In the genomic region with DNA sequence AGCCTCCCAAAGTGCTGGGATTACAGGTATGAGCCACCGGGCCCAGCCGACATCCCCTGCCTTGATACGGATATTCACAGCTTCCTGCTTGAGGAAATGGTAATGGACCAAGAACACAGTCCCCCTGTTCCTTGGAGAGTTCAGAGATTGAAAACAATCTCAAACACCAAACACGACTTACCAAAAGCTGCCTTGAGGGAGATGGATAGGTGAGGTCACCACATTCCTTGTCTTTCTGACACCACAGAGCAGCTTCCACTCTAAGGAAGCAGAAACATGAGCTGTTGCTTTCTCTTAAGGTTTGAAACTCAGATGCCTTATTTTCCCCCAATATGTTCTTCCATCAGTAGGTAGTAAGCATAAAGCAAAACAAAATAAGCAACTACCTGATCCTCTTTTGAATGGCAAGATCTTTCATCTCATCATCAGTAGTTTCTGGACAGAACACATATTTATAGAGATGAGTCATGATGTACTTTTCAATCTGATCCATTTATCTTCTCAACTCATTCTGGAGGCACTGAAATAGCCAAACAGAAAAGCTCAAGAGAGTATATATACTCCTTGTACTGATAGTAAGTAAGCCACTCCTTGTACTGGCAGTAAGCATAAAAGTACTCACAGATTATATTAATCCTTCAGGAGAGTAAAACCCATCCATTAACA, we compare ENCODE assay signal across 10 cellular contexts.
"Had no signal": no experiment of that assay in that cellular context is flagged by ENCODE, and none has a peak within 500 bp of the region (broad histone marks: within the 10 kb centered on the region; RNA-seq: fewer than 3 reads in every experiment).

No MANE protein-coding gene starts in this region.

- H3K9me3 ChIP-seq: stomach, testis had no signal

- H3K79me2 ChIP-seq: hepatocyte had no signal

- H3K4me3 ChIP-seq: hepatocyte, stomach, testis had no signal

- H3K27ac ChIP-seq: hepatocyte, stomach, testis had no signal

- DNase-seq: activated CD4-positive, alpha-beta T cell treated with anti-CD3 and anti-CD28 coated beads, Interleukin-2, amount 10 ng/mL, durations not matched to agents 7 days and 5 days; activated CD4-positive, CD25-positive, alpha-beta regulatory T cell; activated CD8-positive, alpha-beta memory T cell treated with anti-CD3 and anti-CD28 coated beads for 24 hours; activated naive CD4-positive, alpha-beta T cell treated with Interleukin-2 at 50 U/mL for 16 hours; erythroblast; left ventricle myocardium superior; right cardiac atrium; stomach; testis had no signal

- H2AFZ ChIP-seq: hepatocyte had no signal

- H3K4me1 ChIP-seq: stomach, testis had no signal

- ATAC-seq: left ventricle myocardium superior, right cardiac atrium had no signal

- H3K27me3 ChIP-seq: hepatocyte, stomach, testis had no signal

- H3K4me2 ChIP-seq: hepatocyte had no signal
